In genomic region chr4:127604949-127605709, GRCh38 we compare ENCODE assay signal across 8 cellular contexts. TPM values are rescaled to one million over a fixed set of nuclear protein-coding genes. Genes with fewer than 3 reads are reported as not detected.
A peak's percentile ranks its signal among the peaks of the same experiment; 100 is the strongest.
DNase-seq lines count a peak whose midpoint lies in the region; ATAC-seq and TF ChIP-seq lines count a peak whose summit lies in the region.

No MANE protein-coding gene starts in this region.

- no peak overlapping the region for H3K4me3 ChIP-seq in HEK293 (ENCODE audit: low read depth, low read length)
- no peak overlapping the region for H3K4me3 ChIP-seq in Peyer's patch
- H3K4me3 ChIP-seq in prostate gland = no peak overlapping the region

- H3K27me3 ChIP-seq in Peyer's patch = no peaks in the 10 kb centered on the region
- no peaks in the 10 kb centered on the region for H3K27me3 ChIP-seq in prostate gland (replicated peaks; ENCODE audit: insufficient read depth)

- CTCF ChIA-PET in HEK293 (lab: Yijun Ruan, JAX) = interaction anchor here (0.6 to 5.2 kb wide), 5 partner anchors 9 to 1010 kb away, joined by 3 to 83 read pairs (median 4); partner anchors contain the start of gene ABHD18

- H3K4me3 Mint-ChIP-seq in stimulated activated memory B cell treated with anti-CD40 and anti-IgM and Interleukin-4, amounts not matched to agents 10 μg/mL and 1 μg/mL and 100 μg/mL, for 72 hours = no peak overlapping the region
- H3K4me3 Mint-ChIP-seq in activated naive CD8-positive, alpha-beta T cell treated with anti-CD3 and anti-CD28 coated beads for 36 hours = no peak overlapping the region

- H3K27ac Mint-ChIP-seq in stimulated activated memory B cell treated with anti-CD40 and anti-IgM and Interleukin-4, amounts not matched to agents 10 μg/mL and 1 μg/mL and 100 μg/mL, for 72 hours = no peak overlapping the region
- no peak overlapping the region for H3K27ac Mint-ChIP-seq in activated naive CD8-positive, alpha-beta T cell treated with anti-CD3 and anti-CD28 coated beads for 36 hours

- H3K4me1 Mint-ChIP-seq in stimulated activated memory B cell treated with anti-CD40 and anti-IgM and Interleukin-4, amounts not matched to agents 10 μg/mL and 1 μg/mL and 100 μg/mL, for 72 hours = no peaks in the 10 kb centered on the region
- H3K4me1 Mint-ChIP-seq in activated naive CD8-positive, alpha-beta T cell treated with anti-CD3 and anti-CD28 coated beads for 36 hours = no peaks in the 10 kb centered on the region

- H3K36me3 ChIP-seq in HEK293 (ENCODE audit: control insufficient read depth in 2 of 2, insufficient read depth in 1 of 2, low read length in 2 of 2) = no peaks in the 10 kb centered on the region
- H3K36me3 ChIP-seq in Peyer's patch = no peaks in the 10 kb centered on the region
- H3K36me3 ChIP-seq in prostate gland = no peaks in the 10 kb centered on the region

- intact Hi-C loops in prostate gland (cut with DNase I) = loop anchor here (1.0 kb wide), 1 partner anchor 127 kb away; no protein-coding TSS in a partner anchor

- in situ Hi-C loops in ACHN (cut with HindIII; ENCODE audit: low pct_ligation_motif_present, low pct_unique_long_range_greater_than_20kb, low sequenced_read_pairs) = no loop called here

- POLR2A ChIA-PET in HEK293 (lab: Yijun Ruan, JAX) = no interaction called here

- TF ChIP-seq CTCF in HEK293 (tag by site-specific recombination; IDR thresholded peaks at IDR 0.05) (no peak), Peyer's patch (IDR thresholded peaks at IDR 0.05) (peak in 4 of 6 experiments; percentile 44 to 49 (median 46)), prostate gland (IDR thresholded peaks at IDR 0.05) (peak; percentile 47 to 75 (median 56))

- H3K27me3 Mint-ChIP-seq in stimulated activated memory B cell treated with anti-CD40 and anti-IgM and Interleukin-4, amounts not matched to agents 10 μg/mL and 1 μg/mL and 100 μg/mL, for 72 hours = no peaks in the 10 kb centered on the region
- H3K27me3 Mint-ChIP-seq in activated naive CD8-positive, alpha-beta T cell treated with anti-CD3 and anti-CD28 coated beads for 36 hours = peaks cover 11% of the 10 kb centered on the region

- TF ChIP-seq POLR2A in Peyer's patch (IDR thresholded peaks at IDR 0.05) = no peak
- no peak for TF ChIP-seq POLR2A in prostate gland (IDR thresholded peaks at IDR 0.05)

- H3K27ac ChIP-seq in HEK293 (ENCODE audit: extremely low read depth, low read depth, low read length) (no peak overlapping the region), Peyer's patch (no peak overlapping the region), prostate gland (no peak overlapping the region)

- H3K9me3 ChIP-seq in HEK293 (ENCODE audit: control insufficient read depth, insufficient read depth, low read depth, low read length) (no peaks in the 10 kb centered on the region), Peyer's patch (no peaks in the 10 kb centered on the region), prostate gland (no peaks in the 10 kb centered on the region)

- DNase-seq in ACHN (peak; percentile 45), Peyer's patch (no peak), fibroblast of gingiva (ENCODE audit: low read depth) (peak; percentile 43), prostate gland (ENCODE audit: low spot score) (no peak)
- DNase-seq in activated naive CD8-positive, alpha-beta T cell treated with anti-CD3 and anti-CD28 coated beads for 36 hours = no peak

- WGBS in prostate gland = 8% methylated on average over 6 of the region's 6 CpGs

- no peaks in the 10 kb centered on the region for H3K9me3 Mint-ChIP-seq in stimulated activated memory B cell treated with anti-CD40 and anti-IgM and Interleukin-4, amounts not matched to agents 10 μg/mL and 1 μg/mL and 100 μg/mL, for 72 hours
- H3K9me3 Mint-ChIP-seq in activated naive CD8-positive, alpha-beta T cell treated with anti-CD3 and anti-CD28 coated beads for 36 hours = no peaks in the 10 kb centered on the region

- no peaks in the 10 kb centered on the region for H3K36me3 Mint-ChIP-seq in stimulated activated memory B cell treated with anti-CD40 and anti-IgM and Interleukin-4, amounts not matched to agents 10 μg/mL and 1 μg/mL and 100 μg/mL, for 72 hours
- no peaks in the 10 kb centered on the region for H3K36me3 Mint-ChIP-seq in activated naive CD8-positive, alpha-beta T cell treated with anti-CD3 and anti-CD28 coated beads for 36 hours

- no peak for ATAC-seq in GM21360 (IDR thresholded peaks at IDR 0.05; ENCODE audit: unreplicated experiment)
- ATAC-seq in stimulated activated memory B cell treated with anti-CD40 and anti-IgM and Interleukin-4, amounts not matched to agents 10 μg/mL and 1 μg/mL and 100 μg/mL, for 72 hours = no peak

- H3K4me1 ChIP-seq in HEK293 (ENCODE audit: control insufficient read depth, insufficient read depth, low read length) (no peaks in the 10 kb centered on the region), Peyer's patch (no peaks in the 10 kb centered on the region), prostate gland (replicated peaks) (no peaks in the 10 kb centered on the region)

TF ChIP-seq in HEK293, 187 proteins besides CTCF, POLR2A, EP300 and RAD21:
- no peak for TF ChIP-seq ZBTB20 (tag by site-specific recombination; IDR thresholded peaks at IDR 0.05)
- 0 out of 2 replicates have a peak, but pooled peaks have one; percentile 15 for TF ChIP-seq PRDM10 (tag by site-specific recombination; IDR thresholded peaks at IDR 0.05)
- peak; percentile 43; the same call in 1 of the 2 replicates for TF ChIP-seq ZNF654 (tag by site-specific recombination; IDR thresholded peaks at IDR 0.05; ENCODE audit: low read depth)

RNA-seq across cellular contexts. Expression of gene INTU, which starts 27.6 kb away (rescaled TPM):
- 10 to 100 TPM in 1 of 4 donors, 1 to 10 TPM in 3; 1.6 to 14.9 (median 2.3) TPM for total RNA-seq in Peyer's patch
- 10 to 100 TPM in 1 of 2 donors, 1 to 10 TPM in 1; 6.1 to 13.9 TPM for total RNA-seq in prostate gland
- under 1 TPM; 0.32 to 0.35 TPM for total RNA-seq in activated naive CD8-positive, alpha-beta T cell treated with anti-CD3 and anti-CD28 coated beads for 36 hours

Comparison
In these comparisons a context has a peak if more than half of its experiments do, and no peak if none do; other contexts are left out.
1. DNase-seq: peak in ACHN (single experiment) and fibroblast of gingiva (single experiment); none in Peyer's patch (0 of 3), prostate gland (single experiment) and activated naive CD8-positive, alpha-beta T cell treated with anti-CD3 and anti-CD28 coated beads for 36 hours (single experiment).